ENCODE assay signal across 1 cellular context in genomic region chr2:176129013-176129796, GRCh38.
TF ChIP-seq lines count a peak whose summit lies in the region.

Gene HOXD8, plus strand, starts transcription at chr2:176129705. Its CDS starts 662 bp downstream, at chr2:176130367.

TF ChIP-seq in SK-N-SH treated with all-trans-retinoic acid at 6 μM for 48 hours, 23 proteins besides CTCF, POLR2A, EP300 and RAD21 (continued from another document):
- TF ChIP-seq ZNF565 (CRISPR knock-in tag; conservative IDR thresholded peaks at IDR 0.05; ENCODE audit: low read depth) (no peak), RARB (CRISPR knock-in tag; IDR thresholded peaks at IDR 0.05) (no peak), ISL1 (CRISPR knock-in tag; IDR thresholded peaks at IDR 0.05) (no peak)
